Comparison of ENCODE assay signal across 8 cellular contexts in the genomic region with DNA sequence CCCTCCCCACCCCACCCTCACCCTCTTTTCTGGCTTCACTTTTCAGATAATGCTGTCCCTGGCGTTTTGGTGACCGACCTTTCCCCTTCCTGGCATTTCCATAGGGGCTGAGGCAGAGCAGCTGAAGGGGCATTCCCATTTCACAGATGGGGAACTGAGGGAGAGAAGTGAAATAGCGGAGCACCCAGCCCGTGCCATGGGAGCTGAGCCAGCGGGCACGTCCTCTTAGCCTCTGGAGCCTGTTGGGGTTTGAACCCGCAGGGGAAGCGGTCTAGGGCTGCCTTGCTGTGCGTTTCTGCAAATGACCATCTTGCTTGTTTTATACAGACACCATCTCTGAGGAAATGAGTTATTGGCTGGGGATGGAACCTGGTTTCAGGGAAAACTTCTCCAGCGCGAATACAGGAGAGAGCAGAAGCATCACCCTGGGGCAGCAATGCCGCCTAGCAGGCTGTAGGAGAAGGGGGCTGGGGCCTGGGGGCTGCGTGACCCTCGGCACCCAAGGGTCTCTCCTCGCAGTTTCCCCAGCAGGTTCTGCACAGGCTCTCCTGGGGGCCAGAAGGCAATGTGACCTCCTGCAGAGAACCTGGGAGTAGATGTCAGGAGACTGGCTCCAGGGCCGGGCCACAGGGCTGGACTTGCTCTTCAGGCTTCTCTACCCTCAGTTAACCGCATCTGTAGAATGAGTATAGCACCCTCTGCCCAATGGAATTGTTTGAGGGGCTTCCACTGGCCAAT. TPM values are rescaled to one million over a fixed set of nuclear protein-coding genes. Genes with fewer than 3 reads are reported as not detected.
DNase-seq lines count a peak whose midpoint lies in the region; ATAC-seq and TF ChIP-seq lines count a peak whose summit lies in the region.

No MANE protein-coding gene starts in this region.

- peaks cover 4% of the 10 kb centered on the region for H3K79me2 ChIP-seq in trophoblast cell (ENCODE audit: control insufficient read depth, insufficient read depth, low read length, poor library complexity)

- no peak overlapping the region for H2BK12ac ChIP-seq in trophoblast cell (ENCODE audit: low read length)

- DNase-seq in GM20000 (ENCODE audit: low spot score): peak; percentile 45
- DNase-seq in SK-N-MC (ENCODE audit: low read depth, low spot score): no peak
- no peak for DNase-seq in fibroblast of mammary gland (ENCODE audit: low read depth)
- DNase-seq in trophoblast cell: no peak
- DNase-seq in COLO668 (lab: John Stamatoyannopoulos, UW; ENCODE audit: unreplicated experiment): no peak
- DNase-seq in DMS114 treated with DMSO at 0.1 percent for 48 hours (lab: John Stamatoyannopoulos, UW; ENCODE audit: unreplicated experiment): no peak
- DNase-seq in SHP77 treated with DMSO at 0.1 percent for 48 hours (lab: John Stamatoyannopoulos, UW): no peak

- H2AK5ac ChIP-seq in trophoblast cell (ENCODE audit: low read length): no peak overlapping the region

- H3K9ac ChIP-seq in SK-N-MC (ENCODE audit: insufficient read length) (peak overlapping the region; percentile 62), trophoblast cell (ENCODE audit: low read length) (no peak overlapping the region)

- H3K27me3 ChIP-seq in trophoblast cell (ENCODE audit: insufficient read depth, low read length): no peaks in the 10 kb centered on the region

- H3K4me3 ChIP-seq in SK-N-MC (peak overlapping the region; percentile 82), fibroblast of mammary gland (ENCODE audit: control insufficient read depth, low read depth, low read length) (peak overlapping the region; percentile 54), trophoblast cell (ENCODE audit: low read depth, low read length) (peak overlapping the region; percentile 83)

- peaks cover 10 to 19% of the 10 kb centered on the region in 2 experiments for H3K4me1 ChIP-seq in trophoblast cell (ENCODE audit: control insufficient read depth in 1 of 2, insufficient read depth in 2 of 2, low read length in 2 of 2)

- H4K8ac ChIP-seq in trophoblast cell (ENCODE audit: low read depth, low read length): no peak overlapping the region

- H3K9me3 ChIP-seq in SK-N-MC (ENCODE audit: low read depth, low read length) (no peaks in the 10 kb centered on the region), trophoblast cell (ENCODE audit: insufficient read depth, low read depth, low read length) (no peaks in the 10 kb centered on the region)

- H3K79me1 ChIP-seq in trophoblast cell (ENCODE audit: low read length): peaks cover 11% of the 10 kb centered on the region

- no CpG with 5 or more reads among the region's 17 CpGs for WGBS in trophoblast cell (ENCODE audit: extremely low coverage, insufficient coverage, insufficient read length)

- H3K14ac ChIP-seq in trophoblast cell (ENCODE audit: low read length): no peak overlapping the region

- H3K36me3 ChIP-seq in SK-N-MC (ENCODE audit: insufficient read depth, low read length) (no peaks in the 10 kb centered on the region), trophoblast cell (ENCODE audit: control insufficient read depth in 1 of 2, insufficient read depth in 2 of 2, low read length in 2 of 2) (no peaks in the 10 kb centered on the region)

- no peak overlapping the region for H4K12ac ChIP-seq in trophoblast cell (ENCODE audit: low read depth, low read length)

- no peak for TF ChIP-seq CTCF in GM20000 (IDR thresholded peaks at IDR 0.05; ENCODE audit: extremely low read depth, missing control alignments)
- no peak for TF ChIP-seq CTCF in fibroblast of mammary gland (conservative IDR thresholded peaks at IDR 0.05; ENCODE audit: control insufficient read depth, insufficient read depth, low read depth, low read length)

- H4K91ac ChIP-seq in trophoblast cell (ENCODE audit: low read depth, low read length): no peak overlapping the region

- no peak overlapping the region for H2AFZ ChIP-seq in trophoblast cell (ENCODE audit: insufficient read depth, low read length, poor library complexity)

- H3K4ac ChIP-seq in trophoblast cell (ENCODE audit: low read depth, low read length): no peak overlapping the region

- H3K18ac ChIP-seq in trophoblast cell (ENCODE audit: low read length): no peak overlapping the region

- no peak for ATAC-seq in GM18517 (IDR thresholded peaks at IDR 0.05; ENCODE audit: unreplicated experiment)

- H3K27ac ChIP-seq in SK-N-MC (no peak overlapping the region), trophoblast cell (ENCODE audit: low read depth, low read length) (no peak overlapping the region)

- no peak overlapping the region for H3K23ac ChIP-seq in trophoblast cell (ENCODE audit: low read length)

- no peak overlapping the region for H2BK120ac ChIP-seq in trophoblast cell (ENCODE audit: insufficient read depth, low read length, poor library complexity)

- peak overlapping the region; percentile 94 for H3K4me2 ChIP-seq in trophoblast cell (ENCODE audit: low read length)

- no peak overlapping the region for H2BK5ac ChIP-seq in trophoblast cell (ENCODE audit: low read depth, low read length, poor library complexity)

RNA-seq across cellular contexts. Expression of gene PTPRJ, which starts 1.5 kb away (rescaled TPM):
- polyA plus RNA-seq in trophoblast cell (2013): 5.4 TPM in 2 replicates
